8 cellular contexts compared by ENCODE assay signal in the genomic region with DNA sequence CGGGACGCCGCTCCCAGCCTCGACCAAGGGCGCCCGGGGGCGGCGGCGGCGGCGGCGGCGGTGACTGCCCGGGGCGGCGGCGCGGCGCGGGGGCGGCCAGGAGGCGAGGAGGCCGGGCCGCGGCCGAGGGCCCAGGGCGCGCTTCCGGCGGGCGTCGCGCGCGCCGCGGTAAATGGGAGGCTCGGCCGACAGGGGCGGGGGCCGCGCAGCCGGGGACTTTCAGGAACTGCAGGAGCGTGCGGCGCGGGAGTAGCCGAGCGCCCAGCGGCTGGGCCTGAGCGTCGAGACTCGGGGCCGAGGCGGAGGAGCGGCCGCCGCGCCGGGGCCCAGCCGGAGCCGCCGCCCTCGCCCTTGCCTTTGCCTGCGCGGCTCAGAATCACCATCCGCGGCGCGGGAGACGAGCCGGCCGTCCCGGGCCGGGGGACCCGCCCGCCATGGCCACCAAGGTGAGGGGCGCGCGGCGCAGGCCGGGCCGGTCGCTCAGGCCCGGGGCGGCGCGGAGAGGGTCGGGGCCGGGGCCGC. TPM values are rescaled to one million over a fixed set of nuclear protein-coding genes. Genes with fewer than 3 reads are reported as not detected.
DNase-seq lines count a peak whose midpoint lies in the region; ATAC-seq and TF ChIP-seq lines count a peak whose summit lies in the region.

A gene (plus strand): TSS at position 246 of the 522 bp plus-strand sequence. CDS start 189 bp downstream, at position 435.

- H2AFZ ChIP-seq in KMS-11 (ENCODE audit: low read depth), result peak within 1 kb of the TSS; percentile 64

- H3K9me3 ChIP-seq in right atrium auricular region, result no peaks in the 10 kb centered on the region

- H4K20me1 ChIP-seq in KMS-11 (ENCODE audit: insufficient read depth), result no peaks in the 10 kb centered on the region

- peak within 1 kb of the TSS; percentile 89 for H3K4me3 Mint-ChIP-seq in T-helper 1 cell treated with Interleukin-12 subunit alpha and Interleukin-12 subunit beta and Interleukin-4 antibody, amounts not matched to agents 30 μg/mL and 1 μg/mL, for 36 hours

- peak; percentile 64 for ATAC-seq in GM21737 (IDR thresholded peaks at IDR 0.05; ENCODE audit: unreplicated experiment)

- peak within 1 kb of the TSS; percentile 95 for H3K27ac Mint-ChIP-seq in T-helper 1 cell treated with Interleukin-12 subunit alpha and Interleukin-12 subunit beta and Interleukin-4 antibody, amounts not matched to agents 30 μg/mL and 1 μg/mL, for 36 hours

- TF ChIP-seq CTCF in KMS-11 (conservative IDR thresholded peaks at IDR 0.05; ENCODE audit: low read depth, low read length), result no peak
- no peak for TF ChIP-seq CTCF in right atrium auricular region (IDR thresholded peaks at IDR 0.05)

- peaks cover 47% of the 10 kb centered on the region for H3K27me3 Mint-ChIP-seq in T-helper 1 cell treated with Interleukin-12 subunit alpha and Interleukin-12 subunit beta and Interleukin-4 antibody, amounts not matched to agents 30 μg/mL and 1 μg/mL, for 36 hours (ENCODE audit: low read depth)

- H3K36me3 ChIP-seq in KMS-11 (ENCODE audit: insufficient read depth), result no peaks in the 10 kb centered on the region
- no peaks in the 10 kb centered on the region for H3K36me3 ChIP-seq in right atrium auricular region

- H3K4me3 ChIP-seq in KMS-11 (IDR thresholded peaks at IDR 0.05; ENCODE audit: insufficient read depth, low read depth, low read length), result no peak within 1 kb of the TSS
- peak within 1 kb of the TSS; percentile 79 to 96 for H3K4me3 ChIP-seq in right atrium auricular region

- H3K36me3 Mint-ChIP-seq in T-helper 1 cell treated with Interleukin-12 subunit alpha and Interleukin-12 subunit beta and Interleukin-4 antibody, amounts not matched to agents 30 μg/mL and 1 μg/mL, for 36 hours (ENCODE audit: low read depth), result peaks cover 4% of the 10 kb centered on the region

- H3K27ac ChIP-seq in KMS-11, result no peak within 1 kb of the TSS
- H3K27ac ChIP-seq in right atrium auricular region, result peak within 1 kb of the TSS; percentile 95 to 96

- no peaks in the 10 kb centered on the region for H3K9me3 Mint-ChIP-seq in T-helper 1 cell treated with Interleukin-12 subunit alpha and Interleukin-12 subunit beta and Interleukin-4 antibody, amounts not matched to agents 30 μg/mL and 1 μg/mL, for 36 hours

- peaks cover 24% of the 10 kb centered on the region for H3K4me1 Mint-ChIP-seq in T-helper 1 cell treated with Interleukin-12 subunit alpha and Interleukin-12 subunit beta and Interleukin-4 antibody, amounts not matched to agents 30 μg/mL and 1 μg/mL, for 36 hours (ENCODE audit: low read depth)

- H3K27me3 ChIP-seq in KMS-11 (ENCODE audit: insufficient read depth, low read depth) (peaks cover 54% of the 10 kb centered on the region), right atrium auricular region (no peaks in the 10 kb centered on the region)

- no peak within 1 kb of the TSS; the same call in 1 of the 2 replicates for H3K9ac ChIP-seq in KMS-11

- DNase-seq in ELR (ENCODE audit: low read depth), result peak; percentile 86
- peak in 48 of 58 donors; percentile 15 to 78 (median 52) for DNase-seq in anterior cingulate cortex (lab: John Stamatoyannopoulos, UW)
- DNase-seq in right atrium auricular region (ENCODE audit: low spot score), result no peak
- DNase-seq in pulmonary artery endothelial cell (ENCODE audit: low read depth, low spot score), result no peak
- DNase-seq in NK-92 treated with Interleukin-12 subunit alpha and Interleukin-12 subunit beta, amount 100 ng/mL, for 24 hours (lab: John Stamatoyannopoulos, UW), result no peak

- H3K79me2 ChIP-seq in KMS-11 (ENCODE audit: insufficient read depth, low read depth), result no peaks in the 10 kb centered on the region

- H3K4me2 ChIP-seq in KMS-11, result peak within 1 kb of the TSS; percentile 82

- peaks cover 9% of the 10 kb centered on the region for H3K4me1 ChIP-seq in KMS-11 (ENCODE audit: low read depth, poor library complexity, severe bottlenecking)
- H3K4me1 ChIP-seq in right atrium auricular region, result peaks cover 0 to 22% of the 10 kb centered on the region in 2 donors

RNA-seq across cellular contexts. Expression of the gene that starts here (rescaled TPM):
- total RNA-seq in right atrium auricular region (10 to 100 TPM; 26.6 to 39.4 TPM), pulmonary artery endothelial cell (48.8 and 50.4 TPM in 2 replicates)

Comparison
In these comparisons a context has a peak if more than half of its experiments do, and no peak if none do; other contexts are left out.
1. DNase-seq: peak in ELR (single experiment) and anterior cingulate cortex (48 of 58); none in right atrium auricular region (single experiment), pulmonary artery endothelial cell (single experiment) and NK-92 treated with Interleukin-12 subunit alpha and Interleukin-12 subunit beta, amount 100 ng/mL, for 24 hours (single experiment).